Comparison of ENCODE assay signal across 8 cellular contexts in genomic region chr9:116083837-116084236, GRCh38.
"Had no signal": no experiment of that assay in that cellular context is flagged by ENCODE, and none has a peak within 500 bp of the region (broad histone marks: within the 10 kb centered on the region; RNA-seq: fewer than 3 reads in every experiment).

No MANE protein-coding gene starts in this region.

- H3K27ac ChIP-seq: GM23248, HL-60 had no signal

- H2AFZ ChIP-seq: GM23248 had no signal

- H3K9ac ChIP-seq: GM23248 had no signal

- FAIRE-seq: HepG2, K562 had no signal

- DNase-seq: GM23248, GOT3, H9, HCEC 1CT, KG1 had no signal

- H3K4me3 ChIP-seq: GM23248, K562 had no signal

- ATAC-seq: HepG2, K562 had no signal
